Comparison of ENCODE assay signal across 1 cellular context in genomic region chr4:85127653-85128052, GRCh38.
TF ChIP-seq lines count a peak whose summit lies in the region.

No MANE protein-coding gene starts in this region.

TF ChIP-seq in HepG2, 621 proteins besides CTCF, POLR2A, EP300 and RAD21 (continued from another document):
- no peak for TF ChIP-seq ZBTB39 (CRISPR knock-in tag; IDR thresholded peaks at IDR 0.05)
- no peak for TF ChIP-seq KMT2A (CRISPR knock-in tag; IDR thresholded peaks at IDR 0.05)
- no peak for TF ChIP-seq ZSCAN22 (CRISPR knock-in tag; IDR thresholded peaks at IDR 0.05)
- TF ChIP-seq ZNF362 (CRISPR knock-in tag; IDR thresholded peaks at IDR 0.05; ENCODE audit: borderline replicate concordance) = peak; percentile 40; the same call in 1 of the 2 replicates
- TF ChIP-seq ARNT2 (CRISPR knock-in tag; IDR thresholded peaks at IDR 0.05; ENCODE audit: low read depth) = no peak
- no peak for TF ChIP-seq SNAPC5 (CRISPR knock-in tag; IDR thresholded peaks at IDR 0.05; ENCODE audit: borderline replicate concordance)
